In the genomic region with DNA sequence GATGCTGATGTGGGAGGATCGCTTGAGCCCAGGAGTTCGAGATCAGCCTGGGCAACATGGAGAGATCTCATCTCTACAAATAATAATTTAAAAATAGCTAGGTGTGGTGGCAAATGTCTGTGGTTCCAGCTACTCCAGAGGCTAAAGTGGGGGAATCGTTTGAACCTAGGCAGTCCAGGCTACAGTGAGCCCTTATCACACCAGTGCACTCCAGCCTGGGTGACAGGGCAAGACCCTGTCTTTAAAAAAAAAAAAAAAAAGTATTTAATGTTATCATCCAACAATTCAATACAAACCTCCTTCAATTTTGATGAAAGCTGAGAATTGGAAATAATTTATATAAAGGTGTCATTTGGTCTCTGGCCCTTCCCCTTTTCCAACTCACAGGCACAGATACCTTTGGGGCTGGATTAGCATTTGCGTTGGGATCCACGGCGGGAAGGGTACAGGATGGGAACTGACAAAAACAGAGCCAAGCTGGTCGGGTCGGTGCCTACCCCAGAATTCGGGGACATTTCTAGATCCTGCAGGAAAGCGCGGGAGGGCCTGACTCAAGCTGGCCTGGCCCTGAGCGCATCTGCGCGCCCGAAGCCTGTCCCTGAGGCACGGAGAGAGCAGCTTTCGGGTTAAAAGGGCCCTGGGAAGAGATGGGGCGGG, we compare ENCODE assay signal across 8 cellular contexts. TPM values are rescaled to one million over a fixed set of nuclear protein-coding genes. Genes with fewer than 3 reads are reported as not detected.
DNase-seq lines count a peak whose midpoint lies in the region; ATAC-seq and TF ChIP-seq lines count a peak whose summit lies in the region.

No MANE protein-coding gene starts in this region.

- H3K9ac ChIP-seq in neuronal stem cell (ENCODE audit: low read depth, low read length, poor library complexity), result peak overlapping the region; percentile 64

- H3K27me3 ChIP-seq in Panc1 (ENCODE audit: control insufficient read depth, insufficient read depth, low read length) (no peaks in the 10 kb centered on the region), neuronal stem cell (ENCODE audit: control insufficient read depth in 3 of 3, insufficient read depth in 3 of 3, low read depth in 1 of 3, low read length in 3 of 3) (no peaks in the 10 kb centered on the region)

- WGBS in neuronal stem cell (ENCODE audit: extremely low coverage in 2 of 2, insufficient read length in 2 of 2, insufficient replicate concordance in 1 of 2), 2 donors, result no CpG with 5 or more reads among the region's 18 CpGs

- peak overlapping the region; percentile 69 for H2BK15ac ChIP-seq in neuronal stem cell (ENCODE audit: low read length)

- H3K4me1 ChIP-seq in Panc1 (ENCODE audit: control insufficient read depth, insufficient read depth, low read length) (peaks cover 12% of the 10 kb centered on the region), neuronal stem cell (ENCODE audit: control insufficient read depth in 2 of 2, insufficient read depth in 1 of 2, low read depth in 1 of 2, low read length in 2 of 2) (peaks cover 4 to 13% of the 10 kb centered on the region in 2 donors)

- H3K18ac ChIP-seq in neuronal stem cell (ENCODE audit: low read length), result peak overlapping the region; percentile 93

- peak overlapping the region; percentile 66 for H2AK5ac ChIP-seq in neuronal stem cell (ENCODE audit: low read depth, low read length)

- POLR2A ChIA-PET in HEK293T (lab: Yijun Ruan, JAX), result interaction anchor here (0.6 to 2.3 kb wide), 9 partner anchors 10 to 117 kb away, joined by 3 to 10 read pairs (median 3); partner anchors contain the start of genes ACE, MAP3K3 and TACO1
- POLR2A ChIA-PET in Panc1 (lab: Charles Lee), result interaction anchor here (0.6 kb wide), 1 partner anchor 18 kb away, joined by 3 read pairs; no protein-coding TSS in a partner anchor

- DNase-seq in HEK293T (ENCODE audit: extremely low spot score), result no peak
- DNase-seq in Panc1 (ENCODE audit: low read depth, low spot score), result no peak
- no peak for DNase-seq in epithelial cell of esophagus (ENCODE audit: low read depth)
- DNase-seq in neuronal stem cell (ENCODE audit: low spot score), result no peak
- DNase-seq in kidney glomerular epithelial cell (lab: John Stamatoyannopoulos, UW), result no peak
- no peak for DNase-seq in CD1c-positive myeloid dendritic cell (ENCODE audit: extremely low spot score)
- no peak for DNase-seq in NCI-H524 treated with DMSO at 0.1 percent for 48 hours (lab: John Stamatoyannopoulos, UW)

- peaks cover 8% of the 10 kb centered on the region for H3K79me1 ChIP-seq in neuronal stem cell (ENCODE audit: low read depth, low read length)

- H3K9me3 ChIP-seq in Panc1 (ENCODE audit: control insufficient read depth, insufficient read depth, low read depth, low read length) (peaks cover 6% of the 10 kb centered on the region; the same call in 1 of the 2 replicates), neuronal stem cell (replicated peaks in 1 of 2; ENCODE audit: control insufficient read depth in 2 of 2, insufficient read depth in 1 of 2, low read depth in 1 of 2, low read length in 2 of 2) (no peaks in the 10 kb centered on the region)

- TF ChIP-seq CTCF in GM12875 (IDR thresholded peaks at IDR 0.05; ENCODE audit: borderline replicate concordance, insufficient read depth, low read depth, low read length) (no peak), Panc1 (IDR thresholded peaks at IDR 0.05) (no peak), epithelial cell of esophagus (IDR thresholded peaks at IDR 0.05; ENCODE audit: insufficient read depth, low read depth, low read length, missing control alignments) (no peak)

- peak overlapping the region; percentile 90 for H3K23ac ChIP-seq in neuronal stem cell (ENCODE audit: low read depth, low read length, poor library complexity)

- no peak overlapping the region for H4K91ac ChIP-seq in neuronal stem cell (ENCODE audit: low read depth, low read length, poor library complexity)

- in situ Hi-C loops in Panc1 (cut with HindIII; ENCODE audit: low pct_unique_long_range_greater_than_20kb, low sequenced_read_pairs), result no loop called here

- H4K8ac ChIP-seq in neuronal stem cell (ENCODE audit: low read depth, low read length), result peak overlapping the region; percentile 19

- H2BK12ac ChIP-seq in neuronal stem cell (ENCODE audit: low read length), result no peak overlapping the region

- BruUV-seq in Panc1 (replicated peaks; lab: Mats Ljungman, UMichigan), result TSS peak; percentile 95

- H2AFZ ChIP-seq in neuronal stem cell (ENCODE audit: low read length), result peak overlapping the region; percentile 88

- H3K27ac ChIP-seq in Panc1 (ENCODE audit: low read length), result peak overlapping the region; percentile 96
- no peak overlapping the region for H3K27ac ChIP-seq in neuronal stem cell (replicated peaks; ENCODE audit: low read length)

- CTCF ChIA-PET in HEK293T (lab: Yijun Ruan, JAX), result interaction anchor here (0.7 kb wide), 2 partner anchors 71 to 112 kb away, joined by 3 read pairs; no protein-coding TSS in a partner anchor
- CTCF ChIA-PET in Panc1 (lab: Charles Lee), result interaction anchor here (0.5 to 0.7 kb wide), 2 partner anchors 17 to 62 kb away, joined by 3 to 4 read pairs; no protein-coding TSS in a partner anchor

- H2BK120ac ChIP-seq in neuronal stem cell (ENCODE audit: low read depth, low read length), result no peak overlapping the region

- no peak overlapping the region for H3K14ac ChIP-seq in neuronal stem cell (ENCODE audit: low read length)

- peaks cover 4% of the 10 kb centered on the region; the same call in 1 of the 2 replicates for H3K36me3 ChIP-seq in Panc1 (ENCODE audit: control insufficient read depth, insufficient read depth, low read length)
- H3K36me3 ChIP-seq in neuronal stem cell (replicated peaks in 1 of 2; ENCODE audit: control insufficient read depth in 2 of 2, insufficient read depth in 2 of 2, low read length in 2 of 2), result peaks cover 3 to 22% of the 10 kb centered on the region in 2 donors

- intact Hi-C loops in Panc1 (cut with micrococcal nuclease; ENCODE audit: unreplicated experiment), result no loop called here

- peak overlapping the region; percentile 44 for H3K4me3 ChIP-seq in GM12875 (ENCODE audit: low read depth, low read length)
- peak overlapping the region; percentile 79 to 88 for H3K4me3 ChIP-seq in Panc1 (ENCODE audit: low read depth in 2 of 2, low read length in 2 of 2)
- H3K4me3 ChIP-seq in epithelial cell of esophagus (ENCODE audit: low read length), result peak overlapping the region; percentile 97
- peak overlapping the region; percentile 73 to 89 for H3K4me3 ChIP-seq in neuronal stem cell (ENCODE audit: low read length in 2 of 2)

- peak overlapping the region; percentile 93 for H3K4me2 ChIP-seq in neuronal stem cell (ENCODE audit: insufficient read depth, low read length, poor library complexity, severe bottlenecking)

- H3K4ac ChIP-seq in neuronal stem cell (ENCODE audit: low read length), result no peak overlapping the region

- no peak overlapping the region for H2BK5ac ChIP-seq in neuronal stem cell (ENCODE audit: low read length)

- ATAC-seq in Panc1, result peak; percentile 47; the same call in 1 of the 2 replicates

TF ChIP-seq in HEK293T, 16 proteins besides CTCF, POLR2A, EP300 and RAD21:
- TF ChIP-seq FOXK2 (IDR thresholded peaks at IDR 0.05) (no peak), L3MBTL2 (conservative IDR thresholded peaks at IDR 0.05) (peak; percentile 63)
TF ChIP-seq in HEK293T: peak in this region for 1.

RNA-seq across cellular contexts. Expression of gene DCAF7, which starts 0.9 kb away (rescaled TPM):
- total RNA-seq in Panc1 (2021; ENCODE audit: unreplicated experiment), result 60.4 TPM
- 45.1 TPM for polyA plus RNA-seq in Panc1 (2012; ENCODE audit: insufficient read length)
- 73.3 TPM for polyA plus RNA-seq in neuronal stem cell (2013, experiment 1 of 2)
- 73.2 TPM for polyA plus RNA-seq in neuronal stem cell (2013, experiment 2 of 2)

RNA-seq across cellular contexts. Expression of gene KCNH6, which starts 26.3 kb away (rescaled TPM):
- total RNA-seq in Panc1 (2021; ENCODE audit: unreplicated experiment), result not detected
- 0.07 TPM for polyA plus RNA-seq in Panc1 (2012; ENCODE audit: insufficient read length)
- polyA plus RNA-seq in neuronal stem cell (2013, experiment 1 of 2), result 0.03 TPM
- not detected for polyA plus RNA-seq in neuronal stem cell (2013, experiment 2 of 2)

RNA-seq across cellular contexts. Expression of gene TACO1, which starts 51.3 kb away (rescaled TPM):
- total RNA-seq in Panc1 (2021; ENCODE audit: unreplicated experiment), result 17.9 TPM
- 18.6 TPM for polyA plus RNA-seq in Panc1 (2012; ENCODE audit: insufficient read length)
- polyA plus RNA-seq in neuronal stem cell (2013, experiment 1 of 2), result 13.2 TPM
- polyA plus RNA-seq in neuronal stem cell (2013, experiment 2 of 2), result 13.7 TPM

Comparison
In these comparisons a context has a peak if more than half of its experiments do, and no peak if none do; other contexts are left out.
1. H3K4me3 ChIP-seq: peak in every context shown above with its lines; median percentile 97 in epithelial cell of esophagus; 84 in Panc1; 81 in neuronal stem cell; 44 in GM12875.